Comparison of ENCODE assay signal across 16 cellular contexts in the genomic region with DNA sequence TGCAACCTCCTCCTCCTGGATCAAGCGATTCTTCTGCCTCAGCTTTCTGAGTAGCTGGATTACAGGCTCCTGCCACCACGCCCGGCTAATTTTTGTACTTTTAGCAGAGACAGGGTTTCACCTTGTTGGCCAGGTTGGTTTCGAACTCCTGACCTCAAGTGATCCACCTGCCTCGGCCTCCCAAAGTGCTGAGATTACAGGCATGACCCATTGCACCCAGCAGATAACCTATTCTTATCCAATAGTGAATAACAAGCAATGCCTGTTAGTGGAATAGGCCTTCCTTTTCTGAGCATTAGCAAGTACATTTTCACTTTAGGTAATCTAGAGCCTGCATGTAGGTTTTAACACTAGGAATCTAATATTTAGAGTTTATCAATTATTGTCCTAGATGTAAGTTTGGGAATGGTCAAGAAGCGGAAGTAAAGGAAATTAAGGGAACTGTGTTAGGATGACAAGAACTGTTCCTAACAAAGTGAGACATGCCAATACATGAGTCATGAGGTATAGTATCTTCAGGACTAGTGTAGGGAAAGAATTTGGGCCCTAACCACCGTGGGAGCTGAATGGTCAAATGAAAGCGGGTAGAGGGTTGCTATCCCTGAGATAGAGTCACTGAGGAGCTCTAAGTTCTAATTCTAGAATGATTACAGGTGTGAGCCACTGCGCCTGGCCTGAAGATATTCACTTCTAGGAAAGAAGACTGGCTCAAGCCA. TPM values are rescaled to one million over a fixed set of nuclear protein-coding genes. Genes with fewer than 3 reads are reported as not detected.
A peak's percentile ranks its signal among the peaks of the same experiment; 100 is the strongest.
DNase-seq lines count a peak whose midpoint lies in the region; ATAC-seq and TF ChIP-seq lines count a peak whose summit lies in the region.
"Had no signal": no experiment of that assay in that cellular context is flagged by ENCODE, and none has a peak within 500 bp of the region (broad histone marks: within the 10 kb centered on the region; RNA-seq: fewer than 3 reads in every experiment).

No MANE protein-coding gene starts in this region.

- H3K27me3 ChIP-seq in breast epithelium: no peaks in the 10 kb centered on the region
- no peaks in the 10 kb centered on the region for H3K27me3 ChIP-seq in SJCRH30
- H3K27me3 ChIP-seq in effector memory CD4-positive, alpha-beta T cell (replicated peaks; ENCODE audit: control insufficient read depth, insufficient read depth, low read length, poor library complexity, severe bottlenecking): no peaks in the 10 kb centered on the region
- H3K27me3 ChIP-seq: gastroesophageal sphincter, ovary had no signal

- CTCF ChIA-PET in MCF 10A (lab: Yijun Ruan, JAX): interaction anchor here (0.6 kb wide), 1 partner anchor 134 kb away, joined by 3 read pairs; no protein-coding TSS in a partner anchor

- no peak for TF ChIP-seq POLR2A in breast epithelium (IDR thresholded peaks at IDR 0.05)

- POLR2A ChIA-PET in MCF 10A (lab: Yijun Ruan, JAX): interaction anchor here (1.2 to 5.9 kb wide), 4 partner anchors 11 to 82 kb away, joined by 4 to 50 read pairs (median 7); a partner anchor contains a TSS

- no peak for TF ChIP-seq CTCF in MCF 10A (IDR thresholded peaks at IDR 0.05; ENCODE audit: unreplicated experiment)
- no peak for TF ChIP-seq CTCF in breast epithelium (IDR thresholded peaks at IDR 0.05)
- no peak for TF ChIP-seq CTCF in foreskin fibroblast (IDR thresholded peaks at IDR 0.05; ENCODE audit: low read depth, low read length)
- no peak for TF ChIP-seq CTCF in type B pancreatic cell (conservative IDR thresholded peaks at IDR 0.05)

- intact Hi-C loops in MCF 10A (cut with micrococcal nuclease): no loop called here
- intact Hi-C loops in breast epithelium (cut with DNase I; ENCODE audit: low total_unique reads): no loop called here

- no peak for ATAC-seq in activated T-helper 17 cell treated with anti-CD3 and anti-CD28 coated beads, Interleukin-2, amount 50 U/mL, for 72 hours (replicated peaks)
- ATAC-seq in HG02884 (IDR thresholded peaks at IDR 0.05; ENCODE audit: unreplicated experiment): no peak
- ATAC-seq: gastroesophageal sphincter, mucosa of descending colon had no signal

- H3K27ac ChIP-seq in breast epithelium (no peak overlapping the region), SJCRH30 (no peak overlapping the region)
- H3K27ac ChIP-seq in effector memory CD4-positive, alpha-beta T cell (ENCODE audit: insufficient read depth, low read length, poor library complexity, severe bottlenecking): no peak overlapping the region
- H3K27ac ChIP-seq: gastroesophageal sphincter, ovary, WERI-Rb-1 had no signal

- H3K4me1 ChIP-seq in breast epithelium: no peaks in the 10 kb centered on the region
- H3K4me1 ChIP-seq in SJCRH30: no peaks in the 10 kb centered on the region
- no peaks in the 10 kb centered on the region for H3K4me1 ChIP-seq in effector memory CD4-positive, alpha-beta T cell (ENCODE audit: control insufficient read depth, insufficient read depth, low read length, poor library complexity, severe bottlenecking)
- H3K4me1 ChIP-seq: gastroesophageal sphincter had no signal

- DNase-seq in MCF 10A (ENCODE audit: unreplicated experiment) (peak; percentile 59), breast epithelium (ENCODE audit: low spot score in 2 of 2) (no peak), foreskin fibroblast (peak; percentile 8 to 42), type B pancreatic cell (ENCODE audit: extremely low spot score, unreplicated experiment) (no peak), SJCRH30 (no peak)
- DNase-seq in effector memory CD4-positive, alpha-beta T cell: no peak
- DNase-seq: activated effector memory CD4-positive, alpha-beta T cell treated with Interleukin-2 at 50 U/mL for 16 hours; CD4-positive, alpha-beta memory T cell; effector CD4-positive, alpha-beta T cell; mucosa of descending colon; NCI-H510A; ovary; WERI-Rb-1 had no signal

- H3K9me3 ChIP-seq in breast epithelium (no peaks in the 10 kb centered on the region), SJCRH30 (replicated peaks) (no peaks in the 10 kb centered on the region)
- H3K9me3 ChIP-seq in effector memory CD4-positive, alpha-beta T cell (ENCODE audit: control insufficient read depth, low read length): no peaks in the 10 kb centered on the region
- H3K9me3 ChIP-seq: gastroesophageal sphincter, mucosa of descending colon, ovary had no signal

- H3K36me3 ChIP-seq in breast epithelium: no peaks in the 10 kb centered on the region
- H3K36me3 ChIP-seq in SJCRH30: no peaks in the 10 kb centered on the region
- H3K36me3 ChIP-seq in effector memory CD4-positive, alpha-beta T cell (ENCODE audit: control insufficient read depth, insufficient read depth, low read length): no peaks in the 10 kb centered on the region
- H3K36me3 ChIP-seq: gastroesophageal sphincter, ovary had no signal

- H3K4me1 Mint-ChIP-seq in MCF 10A (ENCODE audit: insufficient read depth, unreplicated experiment): peaks cover 16% of the 10 kb centered on the region
- H3K4me1 Mint-ChIP-seq in activated T-helper 17 cell treated with anti-CD3 and anti-CD28 coated beads, Interleukin-2, amount 50 U/mL, for 72 hours: no peaks in the 10 kb centered on the region
- H3K4me1 Mint-ChIP-seq in type B pancreatic cell (ENCODE audit: unreplicated experiment): peaks cover 4% of the 10 kb centered on the region

- no peak overlapping the region for H3K4me3 ChIP-seq in breast epithelium
- H3K4me3 ChIP-seq in foreskin fibroblast (ENCODE audit: low read depth in 1 of 2, low read length in 2 of 2): no peak overlapping the region
- no peak overlapping the region for H3K4me3 ChIP-seq in SJCRH30
- no peak overlapping the region for H3K4me3 ChIP-seq in effector memory CD4-positive, alpha-beta T cell (ENCODE audit: insufficient read depth, low read depth, low read length, poor library complexity, severe bottlenecking)
- H3K4me3 ChIP-seq: gastroesophageal sphincter, mucosa of descending colon, ovary had no signal

- H3K9me3 Mint-ChIP-seq in MCF 10A (ENCODE audit: unreplicated experiment): no peaks in the 10 kb centered on the region
- H3K9me3 Mint-ChIP-seq in activated T-helper 17 cell treated with anti-CD3 and anti-CD28 coated beads, Interleukin-2, amount 50 U/mL, for 72 hours: no peaks in the 10 kb centered on the region
- H3K9me3 Mint-ChIP-seq in type B pancreatic cell: no peaks in the 10 kb centered on the region
- H3K9me3 Mint-ChIP-seq: CD4-positive, alpha-beta memory T cell had no signal

- H3K27ac Mint-ChIP-seq in MCF 10A (ENCODE audit: low read depth, unreplicated experiment) (peak overlapping the region; percentile 67), type B pancreatic cell (peak overlapping the region; percentile 45)
- peak overlapping the region; percentile 16 for H3K27ac Mint-ChIP-seq in activated T-helper 17 cell treated with anti-CD3 and anti-CD28 coated beads, Interleukin-2, amount 50 U/mL, for 72 hours

- H3K27me3 Mint-ChIP-seq in MCF 10A (ENCODE audit: insufficient read depth, unreplicated experiment) (no peaks in the 10 kb centered on the region), type B pancreatic cell (no peaks in the 10 kb centered on the region)
- H3K27me3 Mint-ChIP-seq in activated T-helper 17 cell treated with anti-CD3 and anti-CD28 coated beads, Interleukin-2, amount 50 U/mL, for 72 hours: no peaks in the 10 kb centered on the region
- H3K27me3 Mint-ChIP-seq: CD4-positive, alpha-beta memory T cell had no signal

- H3K36me3 Mint-ChIP-seq in MCF 10A (ENCODE audit: insufficient read depth, unreplicated experiment) (no peaks in the 10 kb centered on the region), type B pancreatic cell (no peaks in the 10 kb centered on the region)
- H3K36me3 Mint-ChIP-seq in activated T-helper 17 cell treated with anti-CD3 and anti-CD28 coated beads, Interleukin-2, amount 50 U/mL, for 72 hours (ENCODE audit: low read depth): no peaks in the 10 kb centered on the region
- H3K36me3 Mint-ChIP-seq: CD4-positive, alpha-beta memory T cell had no signal

- H3K4me3 Mint-ChIP-seq in MCF 10A (ENCODE audit: unreplicated experiment): no peak overlapping the region
- H3K4me3 Mint-ChIP-seq in activated T-helper 17 cell treated with anti-CD3 and anti-CD28 coated beads, Interleukin-2, amount 50 U/mL, for 72 hours: no peak overlapping the region
- H3K4me3 Mint-ChIP-seq in type B pancreatic cell: no peak overlapping the region
- H3K4me3 Mint-ChIP-seq: CD4-positive, alpha-beta memory T cell had no signal

- no TSS peak for BruUV-seq in MCF 10A (replicated peaks; lab: Mats Ljungman, UMichigan)

RNA-seq across cellular contexts. Expression of a gene that starts 15.0 kb away (rescaled TPM):
- 18.5 and 25.4 TPM in 2 replicates for total RNA-seq in MCF 10A (2022)
- 10 to 100 TPM; 10.5 to 13.5 (median 12.2) TPM for total RNA-seq in breast epithelium
- total RNA-seq in activated T-helper 17 cell treated with anti-CD3 and anti-CD28 coated beads, Interleukin-2, amount 50 U/mL, for 72 hours: 10 to 100 TPM in 1 of 2 donors, 1 to 10 TPM in 1; 8.7 to 11.5 TPM
- 13.0 and 16.1 TPM in 2 replicates for total RNA-seq in type B pancreatic cell (ENCODE audit: low replicate concordance)
- 6.8 and 8.8 TPM in 2 replicates for total RNA-seq in SJCRH30 (2014; rRNA removed; shearing (Covaris generic))

RNA-seq across cellular contexts. Expression of a gene that starts 49.6 kb away (rescaled TPM):
- total RNA-seq in MCF 10A (2022) (138 and 159 TPM in 2 replicates), breast epithelium (10 to 100 TPM; 50.1 to 64.2 (median 58.0) TPM), type B pancreatic cell (ENCODE audit: low replicate concordance) (109 and 134 TPM in 2 replicates)
- total RNA-seq in activated T-helper 17 cell treated with anti-CD3 and anti-CD28 coated beads, Interleukin-2, amount 50 U/mL, for 72 hours: 100 to 1,000 TPM in 1 of 2 donors, 10 to 100 TPM in 1; 97.3 to 169 TPM
- 224 and 233 TPM in 2 replicates for total RNA-seq in SJCRH30 (2014; rRNA removed; shearing (Covaris generic))

Comparison
In these comparisons a context has a peak if more than half of its experiments do, and no peak if none do; other contexts are left out.
1. DNase-seq: peak in MCF 10A (single experiment) and foreskin fibroblast (2 of 2); none in breast epithelium (0 of 2), type B pancreatic cell (single experiment), SJCRH30 (0 of 2) and effector memory CD4-positive, alpha-beta T cell (0 of 3).
2. H3K27ac Mint-ChIP-seq: peak in every context shown above with its lines; median percentile 67 in MCF 10A; 45 in type B pancreatic cell; 16 in activated T-helper 17 cell treated with anti-CD3 and anti-CD28 coated beads, Interleukin-2, amount 50 U/mL, for 72 hours.